ENCODE assay signal across 21 cellular contexts in the genomic region with DNA sequence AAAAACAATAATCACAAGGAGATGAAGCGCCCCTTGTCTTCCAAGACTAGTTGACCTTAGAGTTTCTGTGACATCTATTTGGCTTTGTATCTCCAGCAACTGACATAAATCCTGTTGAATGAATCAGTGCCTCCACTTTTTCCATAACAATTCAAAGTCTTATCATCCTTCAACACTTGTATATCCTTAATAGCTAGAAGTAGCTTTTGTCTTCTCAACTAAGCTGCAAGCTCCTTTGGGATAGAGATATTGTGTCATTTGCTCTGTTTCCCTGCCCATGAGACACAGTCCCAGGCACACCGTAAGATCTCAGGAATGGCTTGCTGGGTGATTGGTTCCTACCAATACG. TPM values are rescaled to one million over a fixed set of nuclear protein-coding genes. Genes with fewer than 3 reads are reported as not detected.
DNase-seq lines count a peak whose midpoint lies in the region; ATAC-seq, FAIRE-seq and TF ChIP-seq lines count a peak whose summit lies in the region.
"Had no signal": no experiment of that assay in that cellular context is flagged by ENCODE, and none has a peak within 500 bp of the region (broad histone marks: within the 10 kb centered on the region; RNA-seq: fewer than 3 reads in every experiment).

No MANE protein-coding gene starts in this region.

- H3K4me1 ChIP-seq in BLaER1 (peaks cover 8% of the 10 kb centered on the region), colonic mucosa (no peaks in the 10 kb centered on the region)

- no peaks in the 10 kb centered on the region for H3K36me3 ChIP-seq in BLaER1
- H3K36me3 ChIP-seq in colonic mucosa: no peaks in the 10 kb centered on the region

- no peaks in the 10 kb centered on the region for H3K9me3 Mint-ChIP-seq in stimulated activated effector memory CD8-positive, alpha-beta T cell treated with anti-CD3 and anti-CD28 coated beads, Interleukin-12 subunit alpha, Interleukin-12 subunit beta, amount 100 ng/mL, for 72 hours
- H3K9me3 Mint-ChIP-seq: CD4-positive, alpha-beta memory T cell had no signal

- peaks cover 16% of the 10 kb centered on the region for H3K4me1 Mint-ChIP-seq in stimulated activated effector memory CD8-positive, alpha-beta T cell treated with anti-CD3 and anti-CD28 coated beads, Interleukin-12 subunit alpha, Interleukin-12 subunit beta, amount 100 ng/mL, for 72 hours
- H3K4me1 Mint-ChIP-seq: CD4-positive, alpha-beta memory T cell had no signal

- FAIRE-seq in urothelium cell line (lab: Jason Lieb, UNC): no peak
- FAIRE-seq: D721Med, GM12892, GM19239, H54 had no signal

- POLR2A ChIA-PET in RWPE1 (lab: Yijun Ruan, JAX; ENCODE audit: low non-redundant PET): no interaction called here

- H3K4me3 Mint-ChIP-seq in stimulated activated effector memory CD8-positive, alpha-beta T cell treated with anti-CD3 and anti-CD28 coated beads, Interleukin-12 subunit alpha, Interleukin-12 subunit beta, amount 100 ng/mL, for 72 hours: no peak overlapping the region
- H3K4me3 Mint-ChIP-seq: CD4-positive, alpha-beta memory T cell had no signal

- no peak for ATAC-seq in stimulated activated effector memory CD8-positive, alpha-beta T cell treated with anti-CD3 and anti-CD28 coated beads, Interleukin-12 subunit alpha, Interleukin-12 subunit beta, amount 100 ng/mL, for 72 hours
- no peak for ATAC-seq in GM21576 (IDR thresholded peaks at IDR 0.05; ENCODE audit: unreplicated experiment)
- no peak for ATAC-seq in HG03565 (IDR thresholded peaks at IDR 0.05; ENCODE audit: unreplicated experiment)
- ATAC-seq: HCT116 had no signal

- H3K9ac ChIP-seq in BLaER1 (no peak overlapping the region), colonic mucosa (ENCODE audit: low read depth in 2 of 2, low read length in 2 of 2) (peak overlapping the region; percentile 47 to 100)
- H3K9ac ChIP-seq: GM23248 had no signal

- peak overlapping the region; percentile 32 for H3K4me2 ChIP-seq in BLaER1

- H3K9me3 ChIP-seq in BLaER1: no peaks in the 10 kb centered on the region
- H3K9me3 ChIP-seq in colonic mucosa: no peaks in the 10 kb centered on the region

- H3K4me3 ChIP-seq in BLaER1 (no peak overlapping the region), colonic mucosa (no peak overlapping the region), fibroblast of the aortic adventitia (ENCODE audit: low read depth, low read length) (no peak overlapping the region)
- H3K4me3 ChIP-seq: GM23248 had no signal

- intact Hi-C loops in colonic mucosa (cut with DNase I): loop anchor here (5.0 kb wide), 1 partner anchor 37 kb away; no protein-coding TSS in a partner anchor

- TF ChIP-seq CTCF in colonic mucosa (IDR thresholded peaks at IDR 0.05) (no peak), fibroblast of the aortic adventitia (IDR thresholded peaks at IDR 0.05; ENCODE audit: insufficient read depth, low read length) (no peak), RWPE1 (conservative IDR thresholded peaks at IDR 0.05; ENCODE audit: low read depth) (no peak)

- peak overlapping the region; percentile 23 for H3K27ac Mint-ChIP-seq in stimulated activated effector memory CD8-positive, alpha-beta T cell treated with anti-CD3 and anti-CD28 coated beads, Interleukin-12 subunit alpha, Interleukin-12 subunit beta, amount 100 ng/mL, for 72 hours
- H3K27ac Mint-ChIP-seq: CD4-positive, alpha-beta memory T cell had no signal

- H3K27ac ChIP-seq in BLaER1: no peak overlapping the region
- H3K27ac ChIP-seq in colonic mucosa: peak overlapping the region; percentile 91
- no peak overlapping the region for H3K27ac ChIP-seq in RWPE1
- H3K27ac ChIP-seq: C4-2B, GM23248, HL-60 had no signal

- H3K27me3 ChIP-seq in BLaER1 (no peaks in the 10 kb centered on the region), colonic mucosa (no peaks in the 10 kb centered on the region)

- DNase-seq in colonic mucosa: no peak
- peak; percentile 7 for DNase-seq in fibroblast of the aortic adventitia (ENCODE audit: low read depth)
- DNase-seq in stimulated activated effector memory CD8-positive, alpha-beta T cell treated with anti-CD3 and anti-CD28 coated beads, Interleukin-12 subunit alpha, Interleukin-12 subunit beta, amount 100 ng/mL, for 72 hours (ENCODE audit: low spot score in 2 of 2): no peak
- DNase-seq in RWPE1 (ENCODE audit: low spot score): no peak
- no peak for DNase-seq in urothelium cell line (ENCODE audit: low spot score)
- DNase-seq: 8988T; CD4-positive, alpha-beta memory T cell; DMS153; DND-41; GDM1; GM23248 had no signal

- no peaks in the 10 kb centered on the region for H3K36me3 Mint-ChIP-seq in stimulated activated effector memory CD8-positive, alpha-beta T cell treated with anti-CD3 and anti-CD28 coated beads, Interleukin-12 subunit alpha, Interleukin-12 subunit beta, amount 100 ng/mL, for 72 hours
- H3K36me3 Mint-ChIP-seq: CD4-positive, alpha-beta memory T cell had no signal

- CTCF ChIA-PET in RWPE1 (lab: Yijun Ruan, JAX): interaction anchor here (0.6 kb wide), 1 partner anchor 1095 kb away, joined by 3 read pairs; no protein-coding TSS in a partner anchor

- no peaks in the 10 kb centered on the region for H4K20me1 ChIP-seq in BLaER1

RNA-seq across cellular contexts. Expression of gene PIGR, which starts 5.7 kb away (rescaled TPM):
- total RNA-seq in colonic mucosa (over 10,000 TPM in 1 of 2 donors, 1,000 to 10,000 TPM in 1; 7,504 to 12,164 TPM), fibroblast of the aortic adventitia (ENCODE audit: low replicate concordance) (not detected in 2 replicates)
- total RNA-seq: CD4-positive, alpha-beta memory T cell; GM23248 had no signal

RNA-seq across cellular contexts. Expression of gene FCMR, which starts 18.8 kb away (rescaled TPM):
- total RNA-seq in colonic mucosa (1 to 10 TPM; 2.3 to 2.7 TPM), fibroblast of the aortic adventitia (ENCODE audit: low replicate concordance) (not detected in 2 replicates)

RNA-seq across cellular contexts. Expression of gene FCAMR, which starts 29.7 kb away (rescaled TPM):
- 1 to 10 TPM in 1 of 2 donors, under 1 TPM in 1; 0.56 to 4.5 TPM for total RNA-seq in colonic mucosa
- total RNA-seq in fibroblast of the aortic adventitia (ENCODE audit: low replicate concordance): not detected in 2 replicates
- total RNA-seq: CD4-positive, alpha-beta memory T cell; GM23248 had no signal

RNA-seq across cellular contexts. Expression of gene IL24, which starts 43.3 kb away (rescaled TPM):
- total RNA-seq in colonic mucosa (not detected), fibroblast of the aortic adventitia (ENCODE audit: low replicate concordance) (not detected in 2 replicates)
- total RNA-seq: CD4-positive, alpha-beta memory T cell had no signal

Comparison
In these comparisons a context has a peak if more than half of its experiments do, and no peak if none do; other contexts are left out.
1. RNA of gene PIGR, which starts 5.7 kb away (total RNA-seq): 7,504 to 12,164 TPM in colonic mucosa; not detected in fibroblast of the aortic adventitia; every median in the first group is over 1,000 times any median in the second.